ENCODE assay signal across 9 cellular contexts in the genomic region with DNA sequence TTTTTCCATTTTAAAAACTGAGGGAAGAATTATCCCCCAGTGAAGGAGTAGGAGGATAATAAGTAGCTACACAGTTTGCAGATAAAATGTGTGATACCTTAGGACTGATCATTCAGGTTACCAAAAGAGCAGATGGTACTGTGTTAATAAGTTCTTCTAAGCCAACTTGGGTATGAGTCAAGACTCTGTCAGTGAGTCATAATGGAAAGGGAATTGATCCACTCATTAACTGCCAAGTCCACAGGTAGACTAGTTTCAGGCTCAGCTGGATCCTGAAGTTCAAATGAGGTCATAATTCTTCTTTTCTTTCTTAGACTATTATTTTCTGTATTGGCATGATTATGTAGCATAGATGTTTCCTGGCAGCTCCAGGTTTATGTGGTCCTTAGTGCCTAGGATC.
A peak's percentile ranks its signal among the peaks of the same experiment; 100 is the strongest.
DNase-seq lines count a peak whose midpoint lies in the region; ATAC-seq and TF ChIP-seq lines count a peak whose summit lies in the region.
"Had no signal": no experiment of that assay in that cellular context is flagged by ENCODE, and none has a peak within 500 bp of the region (broad histone marks: within the 10 kb centered on the region; RNA-seq: fewer than 3 reads in every experiment).

No MANE protein-coding gene starts in this region.

- intact Hi-C loops in mammary epithelial cell (cut with micrococcal nuclease) (no loop called here), CD14-positive monocyte (cut with micrococcal nuclease) (no loop called here), OCI-LY7 (cut with micrococcal nuclease; ENCODE audit: unreplicated experiment) (no loop called here)

- DNase-seq in GM06990 (ENCODE audit: extremely low read depth, insufficient read length) (peak; percentile 66), mammary epithelial cell (peak; percentile 81), NCI-H146 (lab: John Stamatoyannopoulos, UW) (no peak), CD14-positive monocyte (ENCODE audit: low spot score) (no peak), OCI-LY7 (ENCODE audit: low spot score) (no peak)
- DNase-seq in effector CD8-positive, alpha-beta T cell (lab: John Stamatoyannopoulos, UW): no peak
- DNase-seq: NCI-H1092 treated with DMSO at 0.1 percent for 48 hours had no signal

- no peak overlapping the region for H3K27ac Mint-ChIP-seq in CD14-positive monocyte

- H3K4me3 ChIP-seq in GM06990 (replicated peaks; ENCODE audit: low read depth, low read length): no peak overlapping the region
- no peak overlapping the region for H3K4me3 ChIP-seq in mammary epithelial cell (replicated peaks in 1 of 3; ENCODE audit: insufficient read depth in 1 of 3, low read depth in 2 of 3, low read length in 3 of 3)
- H3K4me3 ChIP-seq in OCI-LY7 (ENCODE audit: low read depth, low read length, poor library complexity, severe bottlenecking): no peak overlapping the region

- H3K4me3 Mint-ChIP-seq in CD14-positive monocyte: no peak overlapping the region

- ATAC-seq in GM19397 (IDR thresholded peaks at IDR 0.05; ENCODE audit: unreplicated experiment) (peak; percentile 49), HG03159 (IDR thresholded peaks at IDR 0.05; ENCODE audit: unreplicated experiment) (peak; percentile 74)

- peaks cover 23% of the 10 kb centered on the region for H3K4me1 ChIP-seq in mammary epithelial cell (ENCODE audit: insufficient read depth, low read length)
- H3K4me1 ChIP-seq in OCI-LY7 (ENCODE audit: insufficient read depth, low read length, poor library complexity, severe bottlenecking): peaks cover 22% of the 10 kb centered on the region

- H3K9me3 Mint-ChIP-seq in CD14-positive monocyte: no peaks in the 10 kb centered on the region

- no peaks in the 10 kb centered on the region for H3K9me2 ChIP-seq in OCI-LY7 (ENCODE audit: insufficient read depth, low read length)

- H3K27ac ChIP-seq in mammary epithelial cell (ENCODE audit: insufficient read depth, low read depth, low read length) (no peak overlapping the region), OCI-LY7 (ENCODE audit: low read depth, low read length, poor library complexity, severe bottlenecking) (no peak overlapping the region)

- in situ Hi-C loops in mammary epithelial cell (cut with MboI; ENCODE audit: low sequenced_read_pairs in 2 of 2): no loop called here

- BruUV-seq in mammary epithelial cell (replicated peaks; lab: Mats Ljungman, UMichigan) (no TSS peak), OCI-LY7 (replicated peaks; lab: Mats Ljungman, UMichigan) (no TSS peak)

- peaks cover 25 to 34% of the 10 kb centered on the region in 2 donors for H3K36me3 Mint-ChIP-seq in CD14-positive monocyte

- H3K4me2 ChIP-seq in mammary epithelial cell (ENCODE audit: insufficient read depth, low read depth, low read length) (no peak overlapping the region), OCI-LY7 (ENCODE audit: low read length) (no peak overlapping the region)

- H3K36me3 ChIP-seq in GM06990 (ENCODE audit: control insufficient read depth, insufficient read depth, low read length) (no peaks in the 10 kb centered on the region), mammary epithelial cell (ENCODE audit: insufficient read depth, low read length) (no peaks in the 10 kb centered on the region), OCI-LY7 (ENCODE audit: insufficient read depth, low read length) (no peaks in the 10 kb centered on the region)

- no peak overlapping the region for H2AFZ ChIP-seq in mammary epithelial cell (ENCODE audit: low read depth, low read length)
- no peak overlapping the region for H2AFZ ChIP-seq in OCI-LY7 (ENCODE audit: low read length)

- H4K20me1 ChIP-seq in mammary epithelial cell (ENCODE audit: insufficient read depth, low read length) (no peaks in the 10 kb centered on the region), OCI-LY7 (ENCODE audit: insufficient read depth, low read length) (no peaks in the 10 kb centered on the region)

- H3K4me1 Mint-ChIP-seq in CD14-positive monocyte: no peaks in the 10 kb centered on the region

- TF ChIP-seq CTCF in GM06990 (IDR thresholded peaks at IDR 0.05; ENCODE audit: insufficient read depth, low read length, poor library complexity, severe bottlenecking) (no peak), mammary epithelial cell (conservative IDR thresholded peaks at IDR 0.05 in 1 of 2, IDR thresholded peaks at IDR 0.05 in 1 of 2; ENCODE audit: extremely low read depth in 1 of 2, insufficient read depth in 1 of 2, low read depth in 1 of 2, low read length in 2 of 2) (no peak), CD14-positive monocyte (IDR thresholded peaks at IDR 0.05) (no peak), OCI-LY7 (conservative IDR thresholded peaks at IDR 0.05; ENCODE audit: low read length) (no peak)

- dilution Hi-C loops in mammary epithelial cell (cut with HindIII; ENCODE audit: low sequenced_read_pairs): no loop called here

- CTCF ChIA-PET in mammary epithelial cell (lab: Charles Lee; ENCODE audit: low non-redundant PET): no interaction called here
- CTCF ChIA-PET in OCI-LY7 (lab: Charles Lee; ENCODE audit: unreplicated experiment): no interaction called here

- H3K27me3 Mint-ChIP-seq in CD14-positive monocyte (ENCODE audit: low read depth in 3 of 3): peaks cover 0 to 1% (median 1%) of the 10 kb centered on the region in 3 donors

- H3K79me2 ChIP-seq in mammary epithelial cell (ENCODE audit: insufficient read depth, low read length): no peaks in the 10 kb centered on the region
- no peaks in the 10 kb centered on the region for H3K79me2 ChIP-seq in OCI-LY7 (ENCODE audit: insufficient read depth, low read depth, low read length)

- H3K9me3 ChIP-seq in mammary epithelial cell (replicated peaks; ENCODE audit: insufficient read depth, low read length) (no peaks in the 10 kb centered on the region), OCI-LY7 (ENCODE audit: low read length) (no peaks in the 10 kb centered on the region)

- no peak overlapping the region for H3K9ac ChIP-seq in mammary epithelial cell (ENCODE audit: insufficient read depth, low read length)

- POLR2A ChIA-PET in OCI-LY7 (lab: Charles Lee): interaction anchor here (1.5 kb wide), 1 partner anchor 11 kb away, joined by 5 read pairs; no protein-coding TSS in a partner anchor

- no peaks in the 10 kb centered on the region for H3K27me3 ChIP-seq in GM06990 (replicated peaks; ENCODE audit: control insufficient read depth, insufficient read depth, low read length)
- H3K27me3 ChIP-seq in mammary epithelial cell (ENCODE audit: insufficient read depth, low read length): no peaks in the 10 kb centered on the region

Comparison
In these comparisons a context has a peak if more than half of its experiments do, and no peak if none do; other contexts are left out.
1. DNase-seq: peak in GM06990 (single experiment) and mammary epithelial cell (single experiment); none in NCI-H146 (single experiment), CD14-positive monocyte (single experiment), OCI-LY7 (single experiment) and effector CD8-positive, alpha-beta T cell (single experiment).